ENCODE assay signal across 9 cellular contexts in genomic region chr11:122099345-122100045, GRCh38. TPM values are rescaled to one million over a fixed set of nuclear protein-coding genes. Genes with fewer than 3 reads are reported as not detected.
DNase-seq lines count a peak whose midpoint lies in the region; ATAC-seq and TF ChIP-seq lines count a peak whose summit lies in the region.
"Had no signal": no experiment of that assay in that cellular context is flagged by ENCODE, and none has a peak within 500 bp of the region (broad histone marks: within the 10 kb centered on the region; RNA-seq: fewer than 3 reads in every experiment).

No MANE protein-coding gene starts in this region.

- H3K9me3 ChIP-seq in RWPE2 (ENCODE audit: severe bottlenecking), result no peaks in the 10 kb centered on the region
- no peaks in the 10 kb centered on the region for H3K9me3 ChIP-seq in ovary
- H3K9me3 ChIP-seq: BLaER1 treated with 17β-estradiol and CSF1 and Interleukin-3, amounts not matched to agents 10 nM and 100 nM had no signal

- H3K9me3 Mint-ChIP-seq in natural killer cell treated with Interleukin-12 subunit alpha and Interleukin-12 subunit beta and Interleukin-15 and Interleukin-18, amount 100 ng/mL, for 72 hours, result no peaks in the 10 kb centered on the region

- TF ChIP-seq EP300 in ovary (IDR thresholded peaks at IDR 0.05), result no peak

- TF ChIP-seq CTCF in AG04449 (IDR thresholded peaks at IDR 0.05; ENCODE audit: insufficient read depth, low read length, missing control alignments) (no peak), RWPE2 (IDR thresholded peaks at IDR 0.05; ENCODE audit: poor library complexity, severe bottlenecking) (no peak), fibroblast of pulmonary artery (IDR thresholded peaks at IDR 0.05; ENCODE audit: low read length, missing control alignments) (no peak), ovary (IDR thresholded peaks at IDR 0.05) (no peak)

- peaks cover 7 to 12% of the 10 kb centered on the region in 2 donors for H3K4me1 Mint-ChIP-seq in natural killer cell treated with Interleukin-12 subunit alpha and Interleukin-12 subunit beta and Interleukin-15 and Interleukin-18, amount 100 ng/mL, for 72 hours (ENCODE audit: low read depth in 2 of 2)

- DNase-seq in AG04449 (ENCODE audit: low read depth, low spot score), result no peak
- DNase-seq in RWPE2 (ENCODE audit: low spot score), result no peak
- DNase-seq in fibroblast of pulmonary artery (ENCODE audit: low read depth), result peak; percentile 73
- peak in 1 of 5 donors; percentile 23 for DNase-seq in ovary
- DNase-seq in natural killer cell treated with Interleukin-12 subunit alpha and Interleukin-12 subunit beta and Interleukin-15 and Interleukin-18, amount 100 ng/mL, for 72 hours (ENCODE audit: low spot score), result no peak
- DNase-seq in D341Med (ENCODE audit: low spot score), result no peak
- DNase-seq in NCI-H1436 treated with DMSO at 0.1 percent for 48 hours (lab: John Stamatoyannopoulos, UW), result no peak

- POLR2A ChIA-PET in AG04449 (lab: Yijun Ruan, JAX), result interaction anchor here (0.6 to 3.2 kb wide), 16 partner anchors 8 to 445 kb away, joined by 3 to 25 read pairs (median 4); no protein-coding TSS in a partner anchor

- H3K27me3 Mint-ChIP-seq in natural killer cell treated with Interleukin-12 subunit alpha and Interleukin-12 subunit beta and Interleukin-15 and Interleukin-18, amount 100 ng/mL, for 72 hours, result peaks cover 29 to 42% of the 10 kb centered on the region in 2 donors

- WGBS in ovary, 3 donors, result 2 to 10% (median 8%) methylated on average over 13 of the region's 13 CpGs

- no peaks in the 10 kb centered on the region for H3K27me3 ChIP-seq in RWPE2 (ENCODE audit: insufficient read depth, poor library complexity, severe bottlenecking)
- no peaks in the 10 kb centered on the region for H3K27me3 ChIP-seq in ovary

- H3K27ac Mint-ChIP-seq in natural killer cell treated with Interleukin-12 subunit alpha and Interleukin-12 subunit beta and Interleukin-15 and Interleukin-18, amount 100 ng/mL, for 72 hours, result no peak overlapping the region

- H3K4me1 ChIP-seq in RWPE2 (ENCODE audit: insufficient read depth, poor library complexity, severe bottlenecking) (peaks cover 34% of the 10 kb centered on the region), ovary (ENCODE audit: insufficient read depth) (no peaks in the 10 kb centered on the region)
- H3K4me1 ChIP-seq: BLaER1 treated with 17β-estradiol and CSF1 and Interleukin-3, amounts not matched to agents 10 nM and 100 nM had no signal

- no peak overlapping the region for H3K4me3 Mint-ChIP-seq in natural killer cell treated with Interleukin-12 subunit alpha and Interleukin-12 subunit beta and Interleukin-15 and Interleukin-18, amount 100 ng/mL, for 72 hours

- H3K27ac ChIP-seq in RWPE2 (ENCODE audit: poor library complexity, severe bottlenecking) (peak overlapping the region; percentile 52), ovary (peak overlapping the region; percentile 30 to 93)
- H3K27ac ChIP-seq: BLaER1 treated with 17β-estradiol and CSF1 and Interleukin-3, amounts not matched to agents 10 nM and 100 nM had no signal

- ATAC-seq in RWPE2 (ENCODE audit: low read depth) (0 out of 3 replicates have a peak, but pooled peaks have one; percentile 26), GM21825 (IDR thresholded peaks at IDR 0.05; ENCODE audit: unreplicated experiment) (no peak)
- no peak for ATAC-seq in natural killer cell treated with Interleukin-12 subunit alpha and Interleukin-12 subunit beta and Interleukin-15 and Interleukin-18, amount 100 ng/mL, for 72 hours

- TF ChIP-seq POLR2A in ovary (IDR thresholded peaks at IDR 0.05), result no peak

- intact Hi-C loops in ovary (cut with DNase I), result loop anchor here (2.0 to 10.0 kb wide), 9 partner anchors 58 to 443 kb away; no protein-coding TSS in a partner anchor

- no peaks in the 10 kb centered on the region for H3K36me3 Mint-ChIP-seq in natural killer cell treated with Interleukin-12 subunit alpha and Interleukin-12 subunit beta and Interleukin-15 and Interleukin-18, amount 100 ng/mL, for 72 hours

- CTCF ChIA-PET in AG04449 (lab: Yijun Ruan, JAX), result interaction anchor here (0.8 to 6.3 kb wide), 8 partner anchors 10 to 447 kb away, joined by 3 to 56 read pairs (median 10); partner anchors contain the start of gene BLID

- H3K36me3 ChIP-seq in RWPE2 (ENCODE audit: low read depth) (peaks cover 89% of the 10 kb centered on the region), ovary (no peaks in the 10 kb centered on the region)
- H3K36me3 ChIP-seq: BLaER1 treated with 17β-estradiol and CSF1 and Interleukin-3, amounts not matched to agents 10 nM and 100 nM had no signal

- peak overlapping the region; percentile 82 for H3K4me3 ChIP-seq in AG04449 (ENCODE audit: low read depth, low read length)
- no peak overlapping the region for H3K4me3 ChIP-seq in RWPE2 (ENCODE audit: severe bottlenecking)
- peak overlapping the region; percentile 65 for H3K4me3 ChIP-seq in fibroblast of pulmonary artery (replicated peaks; ENCODE audit: low read depth, low read length)
- H3K4me3 ChIP-seq in ovary, result peak overlapping the region; percentile 58
- H3K4me3 ChIP-seq: BLaER1 treated with 17β-estradiol and CSF1 and Interleukin-3, amounts not matched to agents 10 nM and 100 nM had no signal

RNA-seq across cellular contexts. Expression of gene BLID, which starts 16.5 kb away (rescaled TPM):
- 10 to 100 TPM in 1 of 7 donors, 1 to 10 TPM in 6; 1.3 to 13.2 (median 4.1) TPM for total RNA-seq in ovary
- under 1 TPM in 1 of 2 donors, not detected in 1; 0.32 TPM for polyA plus RNA-seq in ovary
- total RNA-seq in natural killer cell treated with Interleukin-12 subunit alpha and Interleukin-12 subunit beta and Interleukin-15 and Interleukin-18, amount 100 ng/mL, for 72 hours, result not detected
